Comparison of ENCODE assay signal across 1 cellular context in genomic region chr13:23881408-23881785, GRCh38.
TF ChIP-seq lines count a peak whose summit lies in the region.

No MANE protein-coding gene starts in this region.

TF ChIP-seq in H1, 55 proteins besides CTCF, POLR2A, EP300 and RAD21:
- TF ChIP-seq CHD1 (IDR thresholded peaks at IDR 0.05; ENCODE audit: low read depth, low read length) (no peak), SP4 (IDR thresholded peaks at IDR 0.05; ENCODE audit: low read length) (no peak), FOSL1 (IDR thresholded peaks at IDR 0.05; ENCODE audit: insufficient read depth, low read depth, low read length) (no peak), CREB1 (IDR thresholded peaks at IDR 0.05) (no peak), MAFK (IDR thresholded peaks at IDR 0.05; ENCODE audit: low read depth, low read length) (no peak)
- TF ChIP-seq, protein P1, sequence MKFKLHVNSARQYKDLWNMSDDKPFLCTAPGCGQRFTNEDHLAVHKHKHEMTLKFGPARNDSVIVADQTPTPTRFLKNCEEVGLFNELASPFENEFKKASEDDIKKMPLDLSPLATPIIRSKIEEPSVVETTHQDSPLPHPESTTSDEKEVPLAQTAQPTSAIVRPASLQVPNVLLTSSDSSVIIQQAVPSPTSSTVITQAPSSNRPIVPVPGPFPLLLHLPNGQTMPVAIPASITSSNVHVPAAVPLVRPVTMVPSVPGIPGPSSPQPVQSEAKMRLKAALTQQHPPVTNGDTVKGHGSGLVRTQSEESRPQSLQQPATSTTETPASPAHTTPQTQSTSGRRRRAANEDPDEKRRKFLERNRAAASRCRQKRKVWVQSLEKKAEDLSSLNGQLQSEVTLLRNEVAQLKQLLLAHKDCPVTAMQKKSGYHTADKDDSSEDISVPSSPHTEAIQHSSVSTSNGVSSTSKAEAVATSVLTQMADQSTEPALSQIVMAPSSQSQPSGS (IDR thresholded peaks at IDR 0.05; ENCODE audit: low read length): no peak
- TF ChIP-seq, protein P2, sequence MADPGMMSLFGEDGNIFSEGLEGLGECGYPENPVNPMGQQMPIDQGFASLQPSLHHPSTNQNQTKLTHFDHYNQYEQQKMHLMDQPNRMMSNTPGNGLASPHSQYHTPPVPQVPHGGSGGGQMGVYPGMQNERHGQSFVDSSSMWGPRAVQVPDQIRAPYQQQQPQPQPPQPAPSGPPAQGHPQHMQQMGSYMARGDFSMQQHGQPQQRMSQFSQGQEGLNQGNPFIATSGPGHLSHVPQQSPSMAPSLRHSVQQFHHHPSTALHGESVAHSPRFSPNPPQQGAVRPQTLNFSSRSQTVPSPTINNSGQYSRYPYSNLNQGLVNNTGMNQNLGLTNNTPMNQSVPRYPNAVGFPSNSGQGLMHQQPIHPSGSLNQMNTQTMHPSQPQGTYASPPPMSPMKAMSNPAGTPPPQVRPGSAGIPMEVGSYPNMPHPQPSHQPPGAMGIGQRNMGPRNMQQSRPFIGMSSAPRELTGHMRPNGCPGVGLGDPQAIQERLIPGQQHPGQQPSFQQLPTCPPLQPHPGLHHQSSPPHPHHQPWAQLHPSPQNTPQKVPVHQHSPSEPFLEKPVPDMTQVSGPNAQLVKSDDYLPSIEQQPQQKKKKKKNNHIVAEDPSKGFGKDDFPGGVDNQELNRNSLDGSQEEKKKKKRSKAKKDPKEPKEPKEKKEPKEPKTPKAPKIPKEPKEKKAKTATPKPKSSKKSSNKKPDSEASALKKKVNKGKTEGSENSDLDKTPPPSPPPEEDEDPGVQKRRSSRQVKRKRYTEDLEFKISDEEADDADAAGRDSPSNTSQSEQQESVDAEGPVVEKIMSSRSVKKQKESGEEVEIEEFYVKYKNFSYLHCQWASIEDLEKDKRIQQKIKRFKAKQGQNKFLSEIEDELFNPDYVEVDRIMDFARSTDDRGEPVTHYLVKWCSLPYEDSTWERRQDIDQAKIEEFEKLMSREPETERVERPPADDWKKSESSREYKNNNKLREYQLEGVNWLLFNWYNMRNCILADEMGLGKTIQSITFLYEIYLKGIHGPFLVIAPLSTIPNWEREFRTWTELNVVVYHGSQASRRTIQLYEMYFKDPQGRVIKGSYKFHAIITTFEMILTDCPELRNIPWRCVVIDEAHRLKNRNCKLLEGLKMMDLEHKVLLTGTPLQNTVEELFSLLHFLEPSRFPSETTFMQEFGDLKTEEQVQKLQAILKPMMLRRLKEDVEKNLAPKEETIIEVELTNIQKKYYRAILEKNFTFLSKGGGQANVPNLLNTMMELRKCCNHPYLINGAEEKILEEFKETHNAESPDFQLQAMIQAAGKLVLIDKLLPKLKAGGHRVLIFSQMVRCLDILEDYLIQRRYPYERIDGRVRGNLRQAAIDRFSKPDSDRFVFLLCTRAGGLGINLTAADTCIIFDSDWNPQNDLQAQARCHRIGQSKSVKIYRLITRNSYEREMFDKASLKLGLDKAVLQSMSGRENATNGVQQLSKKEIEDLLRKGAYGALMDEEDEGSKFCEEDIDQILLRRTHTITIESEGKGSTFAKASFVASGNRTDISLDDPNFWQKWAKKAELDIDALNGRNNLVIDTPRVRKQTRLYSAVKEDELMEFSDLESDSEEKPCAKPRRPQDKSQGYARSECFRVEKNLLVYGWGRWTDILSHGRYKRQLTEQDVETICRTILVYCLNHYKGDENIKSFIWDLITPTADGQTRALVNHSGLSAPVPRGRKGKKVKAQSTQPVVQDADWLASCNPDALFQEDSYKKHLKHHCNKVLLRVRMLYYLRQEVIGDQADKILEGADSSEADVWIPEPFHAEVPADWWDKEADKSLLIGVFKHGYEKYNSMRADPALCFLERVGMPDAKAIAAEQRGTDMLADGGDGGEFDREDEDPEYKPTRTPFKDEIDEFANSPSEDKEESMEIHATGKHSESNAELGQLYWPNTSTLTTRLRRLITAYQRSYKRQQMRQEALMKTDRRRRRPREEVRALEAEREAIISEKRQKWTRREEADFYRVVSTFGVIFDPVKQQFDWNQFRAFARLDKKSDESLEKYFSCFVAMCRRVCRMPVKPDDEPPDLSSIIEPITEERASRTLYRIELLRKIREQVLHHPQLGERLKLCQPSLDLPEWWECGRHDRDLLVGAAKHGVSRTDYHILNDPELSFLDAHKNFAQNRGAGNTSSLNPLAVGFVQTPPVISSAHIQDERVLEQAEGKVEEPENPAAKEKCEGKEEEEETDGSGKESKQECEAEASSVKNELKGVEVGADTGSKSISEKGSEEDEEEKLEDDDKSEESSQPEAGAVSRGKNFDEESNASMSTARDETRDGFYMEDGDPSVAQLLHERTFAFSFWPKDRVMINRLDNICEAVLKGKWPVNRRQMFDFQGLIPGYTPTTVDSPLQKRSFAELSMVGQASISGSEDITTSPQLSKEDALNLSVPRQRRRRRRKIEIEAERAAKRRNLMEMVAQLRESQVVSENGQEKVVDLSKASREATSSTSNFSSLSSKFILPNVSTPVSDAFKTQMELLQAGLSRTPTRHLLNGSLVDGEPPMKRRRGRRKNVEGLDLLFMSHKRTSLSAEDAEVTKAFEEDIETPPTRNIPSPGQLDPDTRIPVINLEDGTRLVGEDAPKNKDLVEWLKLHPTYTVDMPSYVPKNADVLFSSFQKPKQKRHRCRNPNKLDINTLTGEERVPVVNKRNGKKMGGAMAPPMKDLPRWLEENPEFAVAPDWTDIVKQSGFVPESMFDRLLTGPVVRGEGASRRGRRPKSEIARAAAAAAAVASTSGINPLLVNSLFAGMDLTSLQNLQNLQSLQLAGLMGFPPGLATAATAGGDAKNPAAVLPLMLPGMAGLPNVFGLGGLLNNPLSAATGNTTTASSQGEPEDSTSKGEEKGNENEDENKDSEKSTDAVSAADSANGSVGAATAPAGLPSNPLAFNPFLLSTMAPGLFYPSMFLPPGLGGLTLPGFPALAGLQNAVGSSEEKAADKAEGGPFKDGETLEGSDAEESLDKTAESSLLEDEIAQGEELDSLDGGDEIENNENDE (IDR thresholded peaks at IDR 0.05; ENCODE audit: insufficient replicate concordance, low read length): no peak
